In the genomic region with DNA sequence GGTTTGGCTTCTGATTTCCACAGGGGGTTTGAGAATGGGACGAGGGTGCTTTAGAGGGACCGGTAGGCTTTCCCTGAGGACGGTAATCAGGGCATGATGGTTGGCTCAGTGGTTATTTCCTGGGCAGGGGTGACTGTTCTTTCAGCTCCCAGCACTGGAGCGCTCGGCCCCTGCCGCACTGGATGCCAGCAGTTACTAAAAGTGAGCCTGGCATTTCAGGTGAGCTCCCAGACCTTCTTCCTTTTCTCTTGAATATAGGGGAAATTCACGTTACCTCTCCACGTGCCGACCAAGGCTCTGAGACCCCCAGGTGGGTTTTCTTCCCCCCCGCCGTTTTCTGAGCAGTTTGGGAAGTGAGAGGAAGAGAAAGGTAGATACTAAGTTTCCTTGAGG, we compare ENCODE assay signal across 8 cellular contexts. TPM values are rescaled to one million over a fixed set of nuclear protein-coding genes. Genes with fewer than 3 reads are reported as not detected.
DNase-seq lines count a peak whose midpoint lies in the region; ATAC-seq and TF ChIP-seq lines count a peak whose summit lies in the region.

No MANE protein-coding gene starts in this region.

- H3K27me3 Mint-ChIP-seq in naive thymus-derived CD8-positive, alpha-beta T cell: no peaks in the 10 kb centered on the region

- DNase-seq in BE2C (no peak), NCI-H146 (lab: John Stamatoyannopoulos, UW) (no peak), ACHN (no peak), foreskin keratinocyte (no peak)
- no peak for DNase-seq in naive thymus-derived CD8-positive, alpha-beta T cell

- peaks cover 0 to 21% (median 7%) of the 10 kb centered on the region in 3 donors for H3K36me3 Mint-ChIP-seq in naive thymus-derived CD8-positive, alpha-beta T cell

- no peaks in the 10 kb centered on the region for H3K9me3 Mint-ChIP-seq in naive thymus-derived CD8-positive, alpha-beta T cell

- POLR2A ChIA-PET in naive thymus-derived CD8-positive, alpha-beta T cell (lab: Charles Lee): interaction anchor here (0.9 to 5.9 kb wide), 8 partner anchors 9 to 1071 kb away, joined by 3 to 91 read pairs (median 6); a partner anchor contains a TSS

- H3K9ac ChIP-seq in KMS-11: peak overlapping the region; percentile 73; the same call in 1 of the 2 replicates

- H3K4me2 ChIP-seq in KMS-11: peak overlapping the region; percentile 87

- peak overlapping the region; percentile 78 for H2AFZ ChIP-seq in KMS-11 (ENCODE audit: low read depth)

- TF ChIP-seq CTCF in BE2C (IDR thresholded peaks at IDR 0.05; ENCODE audit: low read depth, low read length) (no peak), KMS-11 (conservative IDR thresholded peaks at IDR 0.05; ENCODE audit: low read depth, low read length) (no peak), foreskin keratinocyte (conservative IDR thresholded peaks at IDR 0.05) (no peak)

- no peaks in the 10 kb centered on the region for H4K20me1 ChIP-seq in KMS-11 (ENCODE audit: insufficient read depth)

- H3K27ac ChIP-seq in KMS-11 (no peak overlapping the region), cingulate gyrus (ENCODE audit: low read depth, low read length) (peak overlapping the region; percentile 83), foreskin keratinocyte (no peak overlapping the region)

- H3K27ac Mint-ChIP-seq in naive thymus-derived CD8-positive, alpha-beta T cell: peak overlapping the region; percentile 82 to 95 (median 94)

- in situ Hi-C loops in ACHN (cut with HindIII; ENCODE audit: low pct_ligation_motif_present, low pct_unique_long_range_greater_than_20kb, low sequenced_read_pairs): no loop called here

- H3K36me3 ChIP-seq in BE2C (no peaks in the 10 kb centered on the region), KMS-11 (ENCODE audit: insufficient read depth) (no peaks in the 10 kb centered on the region)

- no peak for ATAC-seq in naive thymus-derived CD8-positive, alpha-beta T cell
- ATAC-seq in GM19397 (IDR thresholded peaks at IDR 0.05; ENCODE audit: unreplicated experiment) (no peak), foreskin keratinocyte (no peak)

- no peaks in the 10 kb centered on the region for H3K9me3 ChIP-seq in BE2C

- H3K4me3 Mint-ChIP-seq in naive thymus-derived CD8-positive, alpha-beta T cell: peak overlapping the region; percentile 85 to 97 (median 90)

- peak overlapping the region; percentile 72 for H3K4me3 ChIP-seq in BE2C (ENCODE audit: low read depth, low read length)
- H3K4me3 ChIP-seq in KMS-11 (IDR thresholded peaks at IDR 0.05; ENCODE audit: insufficient read depth, low read depth, low read length): no peak overlapping the region

- H3K4me1 Mint-ChIP-seq in naive thymus-derived CD8-positive, alpha-beta T cell: peaks cover 41 to 78% (median 74%) of the 10 kb centered on the region in 4 donors

- H3K4me1 ChIP-seq in BE2C: no peaks in the 10 kb centered on the region
- peaks cover 32% of the 10 kb centered on the region for H3K4me1 ChIP-seq in KMS-11 (ENCODE audit: low read depth, poor library complexity, severe bottlenecking)
- peaks cover 18% of the 10 kb centered on the region for H3K4me1 ChIP-seq in foreskin keratinocyte

- H3K27me3 ChIP-seq in BE2C (no peaks in the 10 kb centered on the region), KMS-11 (ENCODE audit: insufficient read depth, low read depth) (no peaks in the 10 kb centered on the region), foreskin keratinocyte (no peaks in the 10 kb centered on the region)

- no peaks in the 10 kb centered on the region for H3K79me2 ChIP-seq in KMS-11 (ENCODE audit: insufficient read depth, low read depth)

RNA-seq across cellular contexts. Expression of a gene that starts 1.0 kb away (rescaled TPM):
- polyA plus RNA-seq in BE2C (2012; ENCODE audit: insufficient read depth, insufficient read length, low read depth): 51.9 TPM
- 10 to 100 TPM; 37.4 to 39.7 TPM for total RNA-seq in naive thymus-derived CD8-positive, alpha-beta T cell
- 10 to 100 TPM; 84.5 to 95.7 (median 85.3) TPM for polyA plus RNA-seq in naive thymus-derived CD8-positive, alpha-beta T cell
- total RNA-seq in foreskin keratinocyte: 54.9 and 57.3 TPM in 2 replicates
- 77.2 and 82.3 TPM in 2 replicates for polyA plus RNA-seq in foreskin keratinocyte

RNA-seq across cellular contexts. Expression of a gene that starts 34.8 kb away (rescaled TPM):
- 1.3 TPM for polyA plus RNA-seq in BE2C (2012; ENCODE audit: insufficient read depth, insufficient read length, low read depth)
- 1 to 10 TPM; 2.9 to 5.0 TPM for total RNA-seq in naive thymus-derived CD8-positive, alpha-beta T cell
- polyA plus RNA-seq in naive thymus-derived CD8-positive, alpha-beta T cell: under 1 TPM in 1 of 3 donors, not detected in 2; 0.09 TPM
- total RNA-seq in foreskin keratinocyte: not detected in 2 replicates
- 0.04 TPM in 2 replicates for polyA plus RNA-seq in foreskin keratinocyte
